Comparison of ENCODE assay signal across 24 cellular contexts in genomic region chr20:37120497-37120896, GRCh38.
"Had no signal": no experiment of that assay in that cellular context is flagged by ENCODE, and none has a peak within 500 bp of the region (broad histone marks: within the 10 kb centered on the region; RNA-seq: fewer than 3 reads in every experiment).

No MANE protein-coding gene starts in this region.

- H3K79me2 ChIP-seq: hepatocyte had no signal

- ATAC-seq: foreskin keratinocyte, gastroesophageal sphincter, heart left ventricle, left cardiac atrium, left lung, left ventricle myocardium superior, lower lobe of right lung, mucosa of descending colon had no signal

- H3K4me3 ChIP-seq: coronary artery, dorsolateral prefrontal cortex, esophagus muscularis mucosa, gastroesophageal sphincter, heart left ventricle, hepatocyte, left lung, lower lobe of right lung, mucosa of descending colon had no signal

- H3K36me3 ChIP-seq: esophagus muscularis mucosa, heart left ventricle, left lung, lower lobe of right lung had no signal

- H3K4me1 Mint-ChIP-seq: mesothelial cell of epicardium, naive B cell had no signal

- H3K27ac ChIP-seq: coronary artery, dorsolateral prefrontal cortex, esophagus muscularis mucosa, foreskin keratinocyte, gastroesophageal sphincter, heart left ventricle, hepatocyte, left lung, lower lobe of right lung had no signal

- H3K36me3 Mint-ChIP-seq: naive B cell had no signal

- FAIRE-seq: colon, endothelial cell of umbilical vein, frontal cortex, islet of Langerhans, keratinocyte had no signal

- H3K9me3 Mint-ChIP-seq: naive B cell had no signal

- H3K4me1 ChIP-seq: esophagus muscularis mucosa, foreskin keratinocyte, gastroesophageal sphincter, left lung, lower lobe of right lung had no signal

- DNase-seq: dermis blood vessel endothelial cell; dorsolateral prefrontal cortex; effector CD4-positive, alpha-beta T cell; effector memory CD4-positive, alpha-beta T cell; foreskin keratinocyte; heart left ventricle; hypothalamus; left cardiac atrium; left lung; left ventricle myocardium superior; lower lobe of right lung; mesenchymal stem cell; mucosa of descending colon; naive B cell had no signal

- H3K4me3 Mint-ChIP-seq: mesothelial cell of epicardium had no signal

- H3K27ac Mint-ChIP-seq: mesothelial cell of epicardium, naive B cell had no signal

- H2AFZ ChIP-seq: hepatocyte had no signal

- H3K9me3 ChIP-seq: esophagus muscularis mucosa, gastroesophageal sphincter, heart left ventricle, left lung, lower lobe of right lung, mucosa of descending colon had no signal

- H3K27me3 Mint-ChIP-seq: naive B cell had no signal

- H3K4me2 ChIP-seq: hepatocyte had no signal

- H3K27me3 ChIP-seq: dorsolateral prefrontal cortex, esophagus muscularis mucosa, foreskin keratinocyte, gastroesophageal sphincter, heart left ventricle, hepatocyte, left lung had no signal
